ENCODE assay signal across 9 cellular contexts in the genomic region with DNA sequence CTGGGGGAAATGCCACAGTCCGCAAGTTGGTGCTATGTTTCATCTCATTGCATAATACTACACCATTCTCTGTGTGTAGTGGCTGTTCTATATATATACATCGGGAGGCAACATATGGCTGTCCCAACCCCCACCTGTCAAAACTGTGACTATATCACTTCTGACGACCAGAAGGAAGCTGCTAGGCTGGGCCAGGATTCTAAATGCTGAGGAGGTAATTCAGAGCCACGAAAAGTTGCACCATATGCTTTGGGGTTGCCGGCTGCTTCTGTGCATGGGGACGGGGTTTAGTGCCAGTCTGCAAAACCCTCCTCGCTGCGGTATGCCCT. TPM values are rescaled to one million over a fixed set of nuclear protein-coding genes. Genes with fewer than 3 reads are reported as not detected.
A peak's percentile ranks its signal among the peaks of the same experiment; 100 is the strongest.
DNase-seq lines count a peak whose midpoint lies in the region; ATAC-seq, FAIRE-seq and TF ChIP-seq lines count a peak whose summit lies in the region.
"Had no signal": no experiment of that assay in that cellular context is flagged by ENCODE, and none has a peak within 500 bp of the region (broad histone marks: within the 10 kb centered on the region; RNA-seq: fewer than 3 reads in every experiment).

No MANE protein-coding gene starts in this region.

- peak overlapping the region; percentile 91; the same call in 1 of the 2 replicates for H3K4me2 ChIP-seq in SK-N-SH
- peak overlapping the region; percentile 93 for H3K4me2 ChIP-seq in astrocyte (ENCODE audit: low read length)

- no peak for TF ChIP-seq CTCF in SK-N-SH (IDR thresholded peaks at IDR 0.05)
- TF ChIP-seq CTCF in astrocyte (IDR thresholded peaks at IDR 0.05; ENCODE audit: insufficient read depth, low read depth, low read length), result no peak

- no peak overlapping the region for H3K27ac Mint-ChIP-seq in astrocyte (ENCODE audit: unreplicated experiment)

- peaks cover 0 to 15% of the 10 kb centered on the region in 2 experiments; a peak in 1 of 4 replicates for H3K4me1 ChIP-seq in SK-N-SH (ENCODE audit: control insufficient read depth in 1 of 2, insufficient read depth in 2 of 2, low read depth in 1 of 2, low read length in 1 of 2)
- peaks cover 6% of the 10 kb centered on the region for H3K4me1 ChIP-seq in astrocyte (ENCODE audit: insufficient read depth, low read length)

- H3K9ac ChIP-seq in SK-N-SH (no peak overlapping the region), astrocyte (ENCODE audit: low read length) (no peak overlapping the region)

- TF ChIP-seq EP300 in SK-N-SH (IDR thresholded peaks at IDR 0.05; ENCODE audit: borderline replicate concordance in 1 of 2, low read depth in 1 of 2, low read length in 1 of 2), result no peak

- H3K27ac ChIP-seq in SK-N-SH (ENCODE audit: low read depth in 2 of 2, low read length in 1 of 2), result no peak overlapping the region
- no peak overlapping the region for H3K27ac ChIP-seq in astrocyte (ENCODE audit: low read depth, low read length)

- H3K4me1 Mint-ChIP-seq in astrocyte (ENCODE audit: low read depth, unreplicated experiment), result no peaks in the 10 kb centered on the region

- WGBS in SK-N-SH (ENCODE audit: low lambda C conversion rate), result 70% methylated on average over 8 of the region's 8 CpGs

- CTCF ChIA-PET in SK-N-SH (lab: Yijun Ruan, JAX), result interaction anchor here (0.7 to 2.4 kb wide), 14 partner anchors 8 to 251 kb away, joined by 3 to 16 read pairs (median 4); no protein-coding TSS in a partner anchor

- no peaks in the 10 kb centered on the region for H3K27me3 ChIP-seq in SK-N-SH (ENCODE audit: insufficient read depth)
- no peaks in the 10 kb centered on the region for H3K27me3 ChIP-seq in astrocyte (ENCODE audit: insufficient read depth, low read length)

- H3K36me3 Mint-ChIP-seq in astrocyte (ENCODE audit: low read depth, unreplicated experiment), result peaks cover 2% of the 10 kb centered on the region

- no peaks in the 10 kb centered on the region for H3K36me3 ChIP-seq in SK-N-SH (replicated peaks in 1 of 2; ENCODE audit: control insufficient read depth in 1 of 2, insufficient read depth in 2 of 2, low read length in 1 of 2)
- H3K36me3 ChIP-seq in astrocyte (ENCODE audit: insufficient read depth, low read length), result no peaks in the 10 kb centered on the region

- no peaks in the 10 kb centered on the region for H3K9me2 ChIP-seq in SK-N-SH

- H3K9me3 ChIP-seq in SK-N-SH (no peaks in the 10 kb centered on the region), astrocyte (ENCODE audit: insufficient read depth, low read depth, low read length) (no peaks in the 10 kb centered on the region)

- H4K20me1 ChIP-seq in SK-N-SH (ENCODE audit: insufficient read depth), result no peaks in the 10 kb centered on the region
- H4K20me1 ChIP-seq in astrocyte (ENCODE audit: insufficient read depth, low read length), result no peaks in the 10 kb centered on the region

- DNase-seq in SK-N-SH (peak; percentile 54), NCI-H2227 treated with DMSO at 0.1 percent for 48 hours (lab: John Stamatoyannopoulos, UW) (peak; percentile 52), astrocyte (ENCODE audit: low read depth) (no peak), CD1c-positive myeloid dendritic cell (ENCODE audit: extremely low spot score) (no peak), NCI-H2029 (lab: John Stamatoyannopoulos, UW) (no peak), NCI-H446 treated with DMSO at 0.1 percent for 48 hours (lab: John Stamatoyannopoulos, UW) (no peak)
- peak; percentile 29 for DNase-seq in stimulated activated CD8-positive, alpha-beta memory T cell treated with anti-CD3 and anti-CD28 coated beads, Interleukin-4, amount 100 ng/mL, for 48 hours

- no peaks in the 10 kb centered on the region for H3K9me3 Mint-ChIP-seq in astrocyte (ENCODE audit: unreplicated experiment)

- peak overlapping the region; percentile 83; the same call in 1 of the 2 replicates for H2AFZ ChIP-seq in SK-N-SH (ENCODE audit: low read depth)
- no peak overlapping the region for H2AFZ ChIP-seq in astrocyte (ENCODE audit: low read depth, low read length)

- H3F3A ChIP-seq in SK-N-SH (replicated peaks; ENCODE audit: insufficient read depth), result no peaks in the 10 kb centered on the region

- H3K79me2 ChIP-seq in SK-N-SH (ENCODE audit: insufficient read depth) (no peaks in the 10 kb centered on the region), astrocyte (ENCODE audit: insufficient read depth, low read length) (no peaks in the 10 kb centered on the region)

- no peak overlapping the region for H3K4me3 Mint-ChIP-seq in astrocyte (ENCODE audit: unreplicated experiment)

- TF ChIP-seq RAD21 in SK-N-SH (IDR thresholded peaks at IDR 0.05; ENCODE audit: low read length), result no peak

- peaks cover 41% of the 10 kb centered on the region for H3K27me3 Mint-ChIP-seq in astrocyte (ENCODE audit: low read depth, unreplicated experiment)

- no peak for ATAC-seq in SK-N-SH treated with all-trans-retinoic acid at 6 μM for 48 hours

- H3K4me3 ChIP-seq in SK-N-SH (ENCODE audit: low read depth in 2 of 2, low read length in 1 of 2), result peak overlapping the region; percentile 52 to 60; a peak in 3 of 4 replicates
- no peak overlapping the region for H3K4me3 ChIP-seq in astrocyte (ENCODE audit: insufficient read depth, low read depth, low read length)

- POLR2A ChIA-PET in SK-N-SH (lab: Yijun Ruan, JAX), result interaction anchor here (1.5 kb wide), 1 partner anchor 262 kb away, joined by 4 read pairs; a partner anchor contains a TSS

- FAIRE-seq in astrocyte (lab: Jason Lieb, UNC), result no peak

TF ChIP-seq in SK-N-SH, 30 proteins besides CTCF, POLR2A, EP300 and RAD21 (continues in another document):
- TF ChIP-seq, protein P1, sequence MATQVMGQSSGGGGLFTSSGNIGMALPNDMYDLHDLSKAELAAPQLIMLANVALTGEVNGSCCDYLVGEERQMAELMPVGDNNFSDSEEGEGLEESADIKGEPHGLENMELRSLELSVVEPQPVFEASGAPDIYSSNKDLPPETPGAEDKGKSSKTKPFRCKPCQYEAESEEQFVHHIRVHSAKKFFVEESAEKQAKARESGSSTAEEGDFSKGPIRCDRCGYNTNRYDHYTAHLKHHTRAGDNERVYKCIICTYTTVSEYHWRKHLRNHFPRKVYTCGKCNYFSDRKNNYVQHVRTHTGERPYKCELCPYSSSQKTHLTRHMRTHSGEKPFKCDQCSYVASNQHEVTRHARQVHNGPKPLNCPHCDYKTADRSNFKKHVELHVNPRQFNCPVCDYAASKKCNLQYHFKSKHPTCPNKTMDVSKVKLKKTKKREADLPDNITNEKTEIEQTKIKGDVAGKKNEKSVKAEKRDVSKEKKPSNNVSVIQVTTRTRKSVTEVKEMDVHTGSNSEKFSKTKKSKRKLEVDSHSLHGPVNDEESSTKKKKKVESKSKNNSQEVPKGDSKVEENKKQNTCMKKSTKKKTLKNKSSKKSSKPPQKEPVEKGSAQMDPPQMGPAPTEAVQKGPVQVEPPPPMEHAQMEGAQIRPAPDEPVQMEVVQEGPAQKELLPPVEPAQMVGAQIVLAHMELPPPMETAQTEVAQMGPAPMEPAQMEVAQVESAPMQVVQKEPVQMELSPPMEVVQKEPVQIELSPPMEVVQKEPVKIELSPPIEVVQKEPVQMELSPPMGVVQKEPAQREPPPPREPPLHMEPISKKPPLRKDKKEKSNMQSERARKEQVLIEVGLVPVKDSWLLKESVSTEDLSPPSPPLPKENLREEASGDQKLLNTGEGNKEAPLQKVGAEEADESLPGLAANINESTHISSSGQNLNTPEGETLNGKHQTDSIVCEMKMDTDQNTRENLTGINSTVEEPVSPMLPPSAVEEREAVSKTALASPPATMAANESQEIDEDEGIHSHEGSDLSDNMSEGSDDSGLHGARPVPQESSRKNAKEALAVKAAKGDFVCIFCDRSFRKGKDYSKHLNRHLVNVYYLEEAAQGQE (IDR thresholded peaks at IDR 0.05; ENCODE audit: low read depth, low read length), result no peak
- TF ChIP-seq YY1 (IDR thresholded peaks at IDR 0.05; ENCODE audit: low read depth), result no peak

TF ChIP-seq in SK-N-SH treated with all-trans-retinoic acid at 6 μM for 48 hours, 23 proteins besides CTCF, POLR2A, EP300 and RAD21 (continues in another document):
- TF ChIP-seq, protein P2, sequence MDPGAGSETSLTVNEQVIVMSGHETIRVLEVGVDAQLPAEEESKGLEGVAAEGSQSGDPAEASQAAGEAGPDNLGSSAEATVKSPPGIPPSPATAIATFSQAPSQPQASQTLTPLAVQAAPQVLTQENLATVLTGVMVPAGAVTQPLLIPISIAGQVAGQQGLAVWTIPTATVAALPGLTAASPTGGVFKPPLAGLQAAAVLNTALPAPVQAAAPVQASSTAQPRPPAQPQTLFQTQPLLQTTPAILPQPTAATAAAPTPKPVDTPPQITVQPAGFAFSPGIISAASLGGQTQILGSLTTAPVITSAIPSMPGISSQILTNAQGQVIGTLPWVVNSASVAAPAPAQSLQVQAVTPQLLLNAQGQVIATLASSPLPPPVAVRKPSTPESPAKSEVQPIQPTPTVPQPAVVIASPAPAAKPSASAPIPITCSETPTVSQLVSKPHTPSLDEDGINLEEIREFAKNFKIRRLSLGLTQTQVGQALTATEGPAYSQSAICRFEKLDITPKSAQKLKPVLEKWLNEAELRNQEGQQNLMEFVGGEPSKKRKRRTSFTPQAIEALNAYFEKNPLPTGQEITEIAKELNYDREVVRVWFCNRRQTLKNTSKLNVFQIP (CRISPR knock-in tag; IDR thresholded peaks at IDR 0.05; ENCODE audit: borderline replicate concordance, low read depth), result no peak
- TF ChIP-seq TCF4 (CRISPR knock-in tag; IDR thresholded peaks at IDR 0.05; ENCODE audit: borderline replicate concordance) (no peak), ZNF8 (CRISPR knock-in tag; IDR thresholded peaks at IDR 0.05) (no peak), ARNTL (CRISPR knock-in tag; IDR thresholded peaks at IDR 0.05; ENCODE audit: borderline replicate concordance, low read depth) (no peak)

RNA-seq across cellular contexts. Expression of a gene that starts 50.5 kb away (rescaled TPM):
- polyA plus RNA-seq in SK-N-SH (2012; rRNA removed), result 0.02 TPM in 1 of 2 replicates, not detected in the other
- polyA plus RNA-seq in SK-N-SH (2012; cell fraction: cytosol; rRNA removed), result 0.01 TPM in 1 of 2 replicates, not detected in the other
- polyA plus RNA-seq in SK-N-SH (2012; cell fraction: nucleus; rRNA removed), result 0.01 TPM in 1 of 2 replicates, not detected in the other
- total RNA-seq in astrocyte, result 0.14 and 0.29 TPM in 2 replicates
- total RNA-seq: fibroblast of villous mesenchyme had no signal

Comparison
In these comparisons a context has a peak if more than half of its experiments do, and no peak if none do; other contexts are left out.
1. DNase-seq: peak in SK-N-SH (single experiment), NCI-H2227 treated with DMSO at 0.1 percent for 48 hours (single experiment) and stimulated activated CD8-positive, alpha-beta memory T cell treated with anti-CD3 and anti-CD28 coated beads, Interleukin-4, amount 100 ng/mL, for 48 hours (single experiment); none in astrocyte (single experiment), CD1c-positive myeloid dendritic cell (single experiment), NCI-H2029 (single experiment) and NCI-H446 treated with DMSO at 0.1 percent for 48 hours (single experiment).